Comparison of ENCODE assay signal across 1 cellular context in genomic region chr7:27129729-27130539, GRCh38.
TF ChIP-seq lines count a peak whose summit lies in the region.

No MANE protein-coding gene starts in this region.

TF ChIP-seq in HepG2, 621 proteins besides CTCF, POLR2A, EP300 and RAD21 (continues in another document):
- TF ChIP-seq ZNF329 (CRISPR knock-in tag; IDR thresholded peaks at IDR 0.05; ENCODE audit: low read depth) (no peak), ZNF687 (CRISPR knock-in tag; IDR thresholded peaks at IDR 0.05) (peak; percentile 68), NONO (IDR thresholded peaks at IDR 0.05) (no peak), NONO (CRISPR knock-in tag; conservative IDR thresholded peaks at IDR 0.05) (0 out of 2 replicates have a peak, but pooled peaks have one; percentile 33), ZNF605 (CRISPR knock-in tag; IDR thresholded peaks at IDR 0.05) (0 out of 2 replicates have a peak, but pooled peaks have one; percentile 5), FOXC1 (CRISPR knock-in tag; IDR thresholded peaks at IDR 0.05; ENCODE audit: borderline replicate concordance) (peak; percentile 55; the same call in 1 of the 2 replicates), MAFF (IDR thresholded peaks at IDR 0.05; ENCODE audit: low read depth, low read length) (no peak), ZNF768 (CRISPR knock-in tag; IDR thresholded peaks at IDR 0.05) (0 out of 2 replicates have a peak, but pooled peaks have one; percentile 28), ESRRA (CRISPR knock-in tag; IDR thresholded peaks at IDR 0.05; ENCODE audit: low read depth) (no peak), REPIN1 (CRISPR knock-in tag; IDR thresholded peaks at IDR 0.05; ENCODE audit: borderline replicate concordance, low read depth) (no peak), ZBTB38 (CRISPR knock-in tag; IDR thresholded peaks at IDR 0.05) (peak; percentile 38; the same call in 1 of the 2 replicates), ZNF232 (CRISPR knock-in tag; IDR thresholded peaks at IDR 0.05; ENCODE audit: borderline replicate concordance) (no peak), RBFOX2 (IDR thresholded peaks at IDR 0.05; ENCODE audit: low read depth, low read length) (peak; percentile 34; the same call in 1 of the 2 replicates), ZNF326 (CRISPR knock-in tag; IDR thresholded peaks at IDR 0.05; ENCODE audit: borderline replicate concordance) (no peak), ZNF430 (CRISPR knock-in tag; IDR thresholded peaks at IDR 0.05) (no peak), MED1 (CRISPR knock-in tag; IDR thresholded peaks at IDR 0.05) (peak; percentile 36; the same call in 1 of the 2 replicates), ZNF17 (CRISPR knock-in tag; IDR thresholded peaks at IDR 0.05) (no peak), KDM5B (CRISPR knock-in tag; IDR thresholded peaks at IDR 0.05; ENCODE audit: borderline replicate concordance) (0 out of 2 replicates have a peak, but pooled peaks have one; percentile 11), JARID2 (CRISPR knock-in tag; IDR thresholded peaks at IDR 0.05; ENCODE audit: insufficient replicate concordance) (no peak), GTF2F1 (IDR thresholded peaks at IDR 0.05; ENCODE audit: low read length) (no peak), SP4 (CRISPR knock-in tag; IDR thresholded peaks at IDR 0.05) (no peak), ZBTB8A (CRISPR knock-in tag; IDR thresholded peaks at IDR 0.05; ENCODE audit: borderline replicate concordance, low read depth) (no peak), ZSCAN21 (CRISPR knock-in tag; IDR thresholded peaks at IDR 0.05; ENCODE audit: borderline replicate concordance) (peak; percentile 38; the same call in 1 of the 2 replicates), ZFY (CRISPR knock-in tag; IDR thresholded peaks at IDR 0.05) (peak; percentile 70), FOSL2 (CRISPR knock-in tag; IDR thresholded peaks at IDR 0.05) (peak; percentile 30; the same call in 1 of the 2 replicates), ZNF3 (CRISPR knock-in tag; IDR thresholded peaks at IDR 0.05) (no peak), ZNF761 (CRISPR knock-in tag; conservative IDR thresholded peaks at IDR 0.05) (no peak), POGK (CRISPR knock-in tag; conservative IDR thresholded peaks at IDR 0.05) (peak; percentile 9; the same call in 1 of the 2 replicates), KMT2A (CRISPR knock-in tag; IDR thresholded peaks at IDR 0.05) (no peak), NKX3-1 (CRISPR knock-in tag; IDR thresholded peaks at IDR 0.05) (peak; percentile 59; the same call in 1 of the 2 replicates), ZNF317 (CRISPR knock-in tag; IDR thresholded peaks at IDR 0.05) (no peak), ZNF441 (CRISPR knock-in tag; IDR thresholded peaks at IDR 0.05; ENCODE audit: borderline replicate concordance) (peak; percentile 18; the same call in 1 of the 2 replicates), ZMAT3 (CRISPR knock-in tag; conservative IDR thresholded peaks at IDR 0.05) (0 out of 2 replicates have a peak, but pooled peaks have one; percentile 29), PLRG1 (conservative IDR thresholded peaks at IDR 0.05) (no peak), RCOR2 (CRISPR knock-in tag; IDR thresholded peaks at IDR 0.05) (no peak), CCAR2 (optimal IDR thresholded peaks at IDR 0.05; ENCODE audit: low read depth, low read length) (no peak), SAFB2 (CRISPR knock-in tag; IDR thresholded peaks at IDR 0.05; ENCODE audit: borderline replicate concordance, low read depth) (no peak), ARNTL (CRISPR knock-in tag; IDR thresholded peaks at IDR 0.05) (no peak), HOXA3 (CRISPR knock-in tag; IDR thresholded peaks at IDR 0.05) (no peak; the same call in 1 of the 2 replicates), ATF7-NPFF (CRISPR knock-in tag; IDR thresholded peaks at IDR 0.05; ENCODE audit: low read depth) (0 out of 2 replicates have a peak, but pooled peaks have one; percentile 23), CERS6 (CRISPR knock-in tag; IDR thresholded peaks at IDR 0.05) (no peak), GABPA (IDR thresholded peaks at IDR 0.05; ENCODE audit: low read depth, low read length) (no peak), GABPA (CRISPR knock-in tag; IDR thresholded peaks at IDR 0.05; ENCODE audit: low read depth) (no peak)
- TF ChIP-seq, protein P1, sequence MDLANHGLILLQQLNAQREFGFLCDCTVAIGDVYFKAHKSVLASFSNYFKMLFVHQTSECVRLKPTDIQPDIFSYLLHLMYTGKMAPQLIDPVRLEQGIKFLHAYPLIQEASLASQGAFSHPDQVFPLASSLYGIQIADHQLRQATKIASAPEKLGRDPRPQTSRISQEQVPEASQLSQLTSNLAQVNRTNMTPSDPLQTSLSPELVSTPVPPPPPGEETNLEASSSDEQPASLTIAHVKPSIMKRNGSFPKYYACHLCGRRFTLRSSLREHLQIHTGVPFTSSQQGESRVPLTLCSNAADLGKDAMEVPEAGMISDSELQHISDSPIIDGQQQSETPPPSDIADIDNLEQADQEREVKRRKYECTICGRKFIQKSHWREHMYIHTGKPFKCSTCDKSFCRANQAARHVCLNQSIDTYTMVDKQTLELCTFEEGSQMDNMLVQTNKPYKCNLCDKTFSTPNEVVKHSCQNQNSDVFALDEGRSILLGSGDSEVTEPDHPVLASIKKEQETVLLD (CRISPR knock-in tag; IDR thresholded peaks at IDR 0.05; ENCODE audit: low read depth) = no peak
- TF ChIP-seq, protein P2, sequence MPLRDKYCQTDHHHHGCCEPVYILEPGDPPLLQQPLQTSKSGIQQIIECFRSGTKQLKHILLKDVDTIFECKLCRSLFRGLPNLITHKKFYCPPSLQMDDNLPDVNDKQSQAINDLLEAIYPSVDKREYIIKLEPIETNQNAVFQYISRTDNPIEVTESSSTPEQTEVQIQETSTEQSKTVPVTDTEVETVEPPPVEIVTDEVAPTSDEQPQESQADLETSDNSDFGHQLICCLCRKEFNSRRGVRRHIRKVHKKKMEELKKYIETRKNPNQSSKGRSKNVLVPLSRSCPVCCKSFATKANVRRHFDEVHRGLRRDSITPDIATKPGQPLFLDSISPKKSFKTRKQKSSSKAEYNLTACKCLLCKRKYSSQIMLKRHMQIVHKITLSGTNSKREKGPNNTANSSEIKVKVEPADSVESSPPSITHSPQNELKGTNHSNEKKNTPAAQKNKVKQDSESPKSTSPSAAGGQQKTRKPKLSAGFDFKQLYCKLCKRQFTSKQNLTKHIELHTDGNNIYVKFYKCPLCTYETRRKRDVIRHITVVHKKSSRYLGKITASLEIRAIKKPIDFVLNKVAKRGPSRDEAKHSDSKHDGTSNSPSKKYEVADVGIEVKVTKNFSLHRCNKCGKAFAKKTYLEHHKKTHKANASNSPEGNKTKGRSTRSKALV (CRISPR knock-in tag; IDR thresholded peaks at IDR 0.05) = 0 out of 2 replicates have a peak, but pooled peaks have one; percentile 32
- TF ChIP-seq, protein P3, sequence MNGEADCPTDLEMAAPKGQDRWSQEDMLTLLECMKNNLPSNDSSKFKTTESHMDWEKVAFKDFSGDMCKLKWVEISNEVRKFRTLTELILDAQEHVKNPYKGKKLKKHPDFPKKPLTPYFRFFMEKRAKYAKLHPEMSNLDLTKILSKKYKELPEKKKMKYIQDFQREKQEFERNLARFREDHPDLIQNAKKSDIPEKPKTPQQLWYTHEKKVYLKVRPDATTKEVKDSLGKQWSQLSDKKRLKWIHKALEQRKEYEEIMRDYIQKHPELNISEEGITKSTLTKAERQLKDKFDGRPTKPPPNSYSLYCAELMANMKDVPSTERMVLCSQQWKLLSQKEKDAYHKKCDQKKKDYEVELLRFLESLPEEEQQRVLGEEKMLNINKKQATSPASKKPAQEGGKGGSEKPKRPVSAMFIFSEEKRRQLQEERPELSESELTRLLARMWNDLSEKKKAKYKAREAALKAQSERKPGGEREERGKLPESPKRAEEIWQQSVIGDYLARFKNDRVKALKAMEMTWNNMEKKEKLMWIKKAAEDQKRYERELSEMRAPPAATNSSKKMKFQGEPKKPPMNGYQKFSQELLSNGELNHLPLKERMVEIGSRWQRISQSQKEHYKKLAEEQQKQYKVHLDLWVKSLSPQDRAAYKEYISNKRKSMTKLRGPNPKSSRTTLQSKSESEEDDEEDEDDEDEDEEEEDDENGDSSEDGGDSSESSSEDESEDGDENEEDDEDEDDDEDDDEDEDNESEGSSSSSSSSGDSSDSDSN (CRISPR knock-in tag; IDR thresholded peaks at IDR 0.05) = peak; percentile 79
- TF ChIP-seq, protein P4, sequence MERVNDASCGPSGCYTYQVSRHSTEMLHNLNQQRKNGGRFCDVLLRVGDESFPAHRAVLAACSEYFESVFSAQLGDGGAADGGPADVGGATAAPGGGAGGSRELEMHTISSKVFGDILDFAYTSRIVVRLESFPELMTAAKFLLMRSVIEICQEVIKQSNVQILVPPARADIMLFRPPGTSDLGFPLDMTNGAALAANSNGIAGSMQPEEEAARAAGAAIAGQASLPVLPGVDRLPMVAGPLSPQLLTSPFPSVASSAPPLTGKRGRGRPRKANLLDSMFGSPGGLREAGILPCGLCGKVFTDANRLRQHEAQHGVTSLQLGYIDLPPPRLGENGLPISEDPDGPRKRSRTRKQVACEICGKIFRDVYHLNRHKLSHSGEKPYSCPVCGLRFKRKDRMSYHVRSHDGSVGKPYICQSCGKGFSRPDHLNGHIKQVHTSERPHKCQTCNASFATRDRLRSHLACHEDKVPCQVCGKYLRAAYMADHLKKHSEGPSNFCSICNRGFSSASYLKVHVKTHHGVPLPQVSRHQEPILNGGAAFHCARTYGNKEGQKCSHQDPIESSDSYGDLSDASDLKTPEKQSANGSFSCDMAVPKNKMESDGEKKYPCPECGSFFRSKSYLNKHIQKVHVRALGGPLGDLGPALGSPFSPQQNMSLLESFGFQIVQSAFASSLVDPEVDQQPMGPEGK (CRISPR knock-in tag; IDR thresholded peaks at IDR 0.05) = peak; percentile 85
- TF ChIP-seq, protein P5, sequence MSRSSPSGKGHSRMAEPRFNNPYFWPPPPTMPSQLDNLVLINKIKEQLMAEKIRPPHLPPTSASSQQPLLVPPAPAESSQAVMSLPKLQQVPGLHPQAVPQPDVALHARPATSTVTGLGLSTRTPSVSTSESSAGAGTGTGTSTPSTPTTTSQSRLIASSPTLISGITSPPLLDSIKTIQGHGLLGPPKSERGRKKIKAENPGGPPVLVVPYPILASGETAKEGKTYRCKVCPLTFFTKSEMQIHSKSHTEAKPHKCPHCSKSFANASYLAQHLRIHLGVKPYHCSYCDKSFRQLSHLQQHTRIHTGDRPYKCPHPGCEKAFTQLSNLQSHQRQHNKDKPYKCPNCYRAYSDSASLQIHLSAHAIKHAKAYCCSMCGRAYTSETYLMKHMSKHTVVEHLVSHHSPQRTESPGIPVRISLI (CRISPR knock-in tag; IDR thresholded peaks at IDR 0.05; ENCODE audit: borderline replicate concordance) = 0 out of 2 replicates have a peak, but pooled peaks have one; percentile 18
- TF ChIP-seq, protein P6, sequence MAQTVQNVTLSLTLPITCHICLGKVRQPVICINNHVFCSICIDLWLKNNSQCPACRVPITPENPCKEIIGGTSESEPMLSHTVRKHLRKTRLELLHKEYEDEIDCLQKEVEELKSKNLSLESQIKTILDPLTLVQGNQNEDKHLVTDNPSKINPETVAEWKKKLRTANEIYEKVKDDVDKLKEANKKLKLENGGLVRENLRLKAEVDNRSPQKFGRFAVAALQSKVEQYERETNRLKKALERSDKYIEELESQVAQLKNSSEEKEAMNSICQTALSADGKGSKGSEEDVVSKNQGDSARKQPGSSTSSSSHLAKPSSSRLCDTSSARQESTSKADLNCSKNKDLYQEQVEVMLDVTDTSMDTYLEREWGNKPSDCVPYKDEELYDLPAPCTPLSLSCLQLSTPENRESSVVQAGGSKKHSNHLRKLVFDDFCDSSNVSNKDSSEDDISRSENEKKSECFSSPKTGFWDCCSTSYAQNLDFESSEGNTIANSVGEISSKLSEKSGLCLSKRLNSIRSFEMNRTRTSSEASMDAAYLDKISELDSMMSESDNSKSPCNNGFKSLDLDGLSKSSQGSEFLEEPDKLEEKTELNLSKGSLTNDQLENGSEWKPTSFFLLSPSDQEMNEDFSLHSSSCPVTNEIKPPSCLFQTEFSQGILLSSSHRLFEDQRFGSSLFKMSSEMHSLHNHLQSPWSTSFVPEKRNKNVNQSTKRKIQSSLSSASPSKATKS (CRISPR knock-in tag; IDR thresholded peaks at IDR 0.05) = no peak
